In genomic region chr2:57892920-57893319, GRCh38 we compare ENCODE assay signal across 11 cellular contexts.
DNase-seq lines count a peak whose midpoint lies in the region; ATAC-seq lines count a peak whose summit lies in the region.
"Had no signal": no experiment of that assay in that cellular context is flagged by ENCODE, and none has a peak within 500 bp of the region (broad histone marks: within the 10 kb centered on the region; RNA-seq: fewer than 3 reads in every experiment).

No MANE protein-coding gene starts in this region.

- H3K4me3 Mint-ChIP-seq in stimulated activated memory B cell treated with anti-CD40 and anti-IgM and Interleukin-4, amounts not matched to agents 10 μg/mL and 1 μg/mL and 100 μg/mL, for 72 hours, result peak overlapping the region; percentile 56

- H3K27me3 Mint-ChIP-seq in stimulated activated memory B cell treated with anti-CD40 and anti-IgM and Interleukin-4, amounts not matched to agents 10 μg/mL and 1 μg/mL and 100 μg/mL, for 72 hours, result no peaks in the 10 kb centered on the region

- H3K4me3 ChIP-seq in GM23248, result no peak overlapping the region

- no peaks in the 10 kb centered on the region for H3K9me2 ChIP-seq in GM23248 (ENCODE audit: insufficient read depth)

- H3K79me2 ChIP-seq in GM23248 (ENCODE audit: insufficient read depth), result no peaks in the 10 kb centered on the region

- H3K9me3 Mint-ChIP-seq in stimulated activated memory B cell treated with anti-CD40 and anti-IgM and Interleukin-4, amounts not matched to agents 10 μg/mL and 1 μg/mL and 100 μg/mL, for 72 hours, result no peaks in the 10 kb centered on the region

- ATAC-seq in GM19023 (IDR thresholded peaks at IDR 0.05; ENCODE audit: unreplicated experiment) (peak; percentile 77), HG03432 (IDR thresholded peaks at IDR 0.05; ENCODE audit: unreplicated experiment) (peak; percentile 86)
- peak; percentile 93 for ATAC-seq in stimulated activated memory B cell treated with anti-CD40 and anti-IgM and Interleukin-4, amounts not matched to agents 10 μg/mL and 1 μg/mL and 100 μg/mL, for 72 hours

- no peaks in the 10 kb centered on the region for H3K9me3 ChIP-seq in GM23248 (ENCODE audit: low read depth)

- H3K27ac Mint-ChIP-seq in stimulated activated memory B cell treated with anti-CD40 and anti-IgM and Interleukin-4, amounts not matched to agents 10 μg/mL and 1 μg/mL and 100 μg/mL, for 72 hours, result peak overlapping the region; percentile 90

- H2AFZ ChIP-seq in GM23248, result 0 out of 2 replicates have a peak overlapping the region, but pooled peaks have one; percentile 5

- H3K9ac ChIP-seq in GM23248, result no peak overlapping the region

- H3K4me2 ChIP-seq in GM23248 (ENCODE audit: unreplicated experiment), result no peak overlapping the region

- H3K27ac ChIP-seq in GM23248, result no peak overlapping the region

- 75 to 77% methylated on average over 3 of the region's 3 CpGs for WGBS in GM23248 (ENCODE audit: low coverage in 1 of 2, low lambda C conversion rate in 2 of 2, missing lambda C conversion rate in 2 of 2), 2 experiments

- H3F3A ChIP-seq in GM23248 (ENCODE audit: insufficient read depth), result peaks cover 12% of the 10 kb centered on the region

- DNase-seq in GM23248, result no peak
- no peak for DNase-seq in NCI-H2227 treated with DMSO at 0.1 percent for 48 hours (lab: John Stamatoyannopoulos, UW)
- DNase-seq in effector CD4-positive, alpha-beta T cell, result no peak
- no peak for DNase-seq in dedifferentiated amniotic fluid mesenchymal stem cell (ENCODE audit: extremely low spot score)
- DNase-seq: activated effector memory CD4-positive, alpha-beta T cell treated with Interleukin-2 at 50 U/mL for 16 hours; dermis blood vessel endothelial cell; DMS79; T-helper 9 cell had no signal

- no peaks in the 10 kb centered on the region for H4K20me1 ChIP-seq in GM23248 (ENCODE audit: insufficient read depth)

- peaks cover 17% of the 10 kb centered on the region for H3K4me1 ChIP-seq in GM23248 (ENCODE audit: insufficient read depth)

- H3K4me1 Mint-ChIP-seq in stimulated activated memory B cell treated with anti-CD40 and anti-IgM and Interleukin-4, amounts not matched to agents 10 μg/mL and 1 μg/mL and 100 μg/mL, for 72 hours, result peaks cover 39% of the 10 kb centered on the region

- no peaks in the 10 kb centered on the region for H3K36me3 Mint-ChIP-seq in stimulated activated memory B cell treated with anti-CD40 and anti-IgM and Interleukin-4, amounts not matched to agents 10 μg/mL and 1 μg/mL and 100 μg/mL, for 72 hours

- no peaks in the 10 kb centered on the region for H3K36me3 ChIP-seq in GM23248 (ENCODE audit: low read depth)

- no peaks in the 10 kb centered on the region for H3K27me3 ChIP-seq in GM23248 (replicated peaks; ENCODE audit: insufficient read depth)

- in situ Hi-C loops in GM23248 (cut with MboI), result no loop called here
